ENCODE assay signal across 1 cellular context in genomic region chr6:28218312-28219248, GRCh38.
TF ChIP-seq lines count a peak whose summit lies in the region.

No MANE protein-coding gene starts in this region.

TF ChIP-seq in HepG2, 621 proteins besides CTCF, POLR2A, EP300 and RAD21 (continued from another document and continues in another):
- TF ChIP-seq THRA (CRISPR knock-in tag; IDR thresholded peaks at IDR 0.05; ENCODE audit: borderline replicate concordance): no peak; the same call in 1 of the 2 replicates
- no peak for TF ChIP-seq BHLHE40 (IDR thresholded peaks at IDR 0.05; ENCODE audit: low read length)
- TF ChIP-seq ZBTB4 (CRISPR knock-in tag; IDR thresholded peaks at IDR 0.05; ENCODE audit: borderline replicate concordance): no peak; the same call in 1 of the 2 replicates
- TF ChIP-seq MED8 (CRISPR knock-in tag; IDR thresholded peaks at IDR 0.05; ENCODE audit: insufficient replicate concordance): no peak
- no peak; the same call in 1 of the 2 replicates for TF ChIP-seq TOPORS (CRISPR knock-in tag; IDR thresholded peaks at IDR 0.05)
- no peak for TF ChIP-seq ZNF280D (CRISPR knock-in tag; IDR thresholded peaks at IDR 0.05)
- TF ChIP-seq, protein P1, sequence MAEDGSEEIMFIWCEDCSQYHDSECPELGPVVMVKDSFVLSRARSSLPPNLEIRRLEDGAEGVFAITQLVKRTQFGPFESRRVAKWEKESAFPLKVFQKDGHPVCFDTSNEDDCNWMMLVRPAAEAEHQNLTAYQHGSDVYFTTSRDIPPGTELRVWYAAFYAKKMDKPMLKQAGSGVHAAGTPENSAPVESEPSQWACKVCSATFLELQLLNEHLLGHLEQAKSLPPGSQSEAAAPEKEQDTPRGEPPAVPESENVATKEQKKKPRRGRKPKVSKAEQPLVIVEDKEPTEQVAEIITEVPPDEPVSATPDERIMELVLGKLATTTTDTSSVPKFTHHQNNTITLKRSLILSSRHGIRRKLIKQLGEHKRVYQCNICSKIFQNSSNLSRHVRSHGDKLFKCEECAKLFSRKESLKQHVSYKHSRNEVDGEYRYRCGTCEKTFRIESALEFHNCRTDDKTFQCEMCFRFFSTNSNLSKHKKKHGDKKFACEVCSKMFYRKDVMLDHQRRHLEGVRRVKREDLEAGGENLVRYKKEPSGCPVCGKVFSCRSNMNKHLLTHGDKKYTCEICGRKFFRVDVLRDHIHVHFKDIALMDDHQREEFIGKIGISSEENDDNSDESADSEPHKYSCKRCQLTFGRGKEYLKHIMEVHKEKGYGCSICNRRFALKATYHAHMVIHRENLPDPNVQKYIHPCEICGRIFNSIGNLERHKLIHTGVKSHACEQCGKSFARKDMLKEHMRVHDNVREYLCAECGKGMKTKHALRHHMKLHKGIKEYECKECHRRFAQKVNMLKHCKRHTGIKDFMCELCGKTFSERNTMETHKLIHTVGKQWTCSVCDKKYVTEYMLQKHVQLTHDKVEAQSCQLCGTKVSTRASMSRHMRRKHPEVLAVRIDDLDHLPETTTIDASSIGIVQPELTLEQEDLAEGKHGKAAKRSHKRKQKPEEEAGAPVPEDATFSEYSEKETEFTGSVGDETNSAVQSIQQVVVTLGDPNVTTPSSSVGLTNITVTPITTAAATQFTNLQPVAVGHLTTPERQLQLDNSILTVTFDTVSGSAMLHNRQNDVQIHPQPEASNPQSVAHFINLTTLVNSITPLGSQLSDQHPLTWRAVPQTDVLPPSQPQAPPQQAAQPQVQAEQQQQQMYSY (CRISPR knock-in tag; IDR thresholded peaks at IDR 0.05): peak; percentile 74
- no peak for TF ChIP-seq ZNF883 (CRISPR knock-in tag; IDR thresholded peaks at IDR 0.05; ENCODE audit: not compliant biosample characterization)
- no peak for TF ChIP-seq ZNF572 (CRISPR knock-in tag; IDR thresholded peaks at IDR 0.05)
- TF ChIP-seq, protein P2, sequence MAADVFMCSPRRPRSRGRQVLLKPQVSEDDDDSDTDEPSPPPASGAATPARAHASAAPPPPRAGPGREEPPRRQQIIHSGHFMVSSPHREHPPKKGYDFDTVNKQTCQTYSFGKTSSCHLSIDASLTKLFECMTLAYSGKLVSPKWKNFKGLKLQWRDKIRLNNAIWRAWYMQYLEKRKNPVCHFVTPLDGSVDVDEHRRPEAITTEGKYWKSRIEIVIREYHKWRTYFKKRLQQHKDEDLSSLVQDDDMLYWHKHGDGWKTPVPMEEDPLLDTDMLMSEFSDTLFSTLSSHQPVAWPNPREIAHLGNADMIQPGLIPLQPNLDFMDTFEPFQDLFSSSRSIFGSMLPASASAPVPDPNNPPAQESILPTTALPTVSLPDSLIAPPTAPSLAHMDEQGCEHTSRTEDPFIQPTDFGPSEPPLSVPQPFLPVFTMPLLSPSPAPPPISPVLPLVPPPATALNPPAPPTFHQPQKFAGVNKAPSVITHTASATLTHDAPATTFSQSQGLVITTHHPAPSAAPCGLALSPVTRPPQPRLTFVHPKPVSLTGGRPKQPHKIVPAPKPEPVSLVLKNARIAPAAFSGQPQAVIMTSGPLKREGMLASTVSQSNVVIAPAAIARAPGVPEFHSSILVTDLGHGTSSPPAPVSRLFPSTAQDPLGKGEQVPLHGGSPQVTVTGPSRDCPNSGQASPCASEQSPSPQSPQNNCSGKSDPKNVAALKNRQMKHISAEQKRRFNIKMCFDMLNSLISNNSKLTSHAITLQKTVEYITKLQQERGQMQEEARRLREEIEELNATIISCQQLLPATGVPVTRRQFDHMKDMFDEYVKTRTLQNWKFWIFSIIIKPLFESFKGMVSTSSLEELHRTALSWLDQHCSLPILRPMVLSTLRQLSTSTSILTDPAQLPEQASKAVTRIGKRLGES (CRISPR knock-in tag; IDR thresholded peaks at IDR 0.05; ENCODE audit: borderline replicate concordance): no peak; the same call in 1 of the 2 replicates
- peak; percentile 75 for TF ChIP-seq HOXA3 (CRISPR knock-in tag; IDR thresholded peaks at IDR 0.05)
- 0 out of 2 replicates have a peak, but pooled peaks have one; percentile 34 for TF ChIP-seq SOX13 (IDR thresholded peaks at IDR 0.05)
- peak in 1 of 2 experiments; percentile 6; a peak in 1 of 4 replicates for TF ChIP-seq SOX13 (CRISPR knock-in tag; conservative IDR thresholded peaks at IDR 0.05 in 1 of 2, IDR thresholded peaks at IDR 0.05 in 1 of 2)
- TF ChIP-seq CHD2 (IDR thresholded peaks at IDR 0.05; ENCODE audit: low read depth, low read length): no peak
- peak; percentile 78; the same call in 1 of the 2 replicates for TF ChIP-seq KMT2B (CRISPR knock-in tag; IDR thresholded peaks at IDR 0.05)
- 0 out of 4 replicates have a peak, but pooled peaks of 1 of the 2 experiments have one; percentile 20 for TF ChIP-seq KLF16 (CRISPR knock-in tag; IDR thresholded peaks at IDR 0.05)
- TF ChIP-seq AFF4 (CRISPR knock-in tag; IDR thresholded peaks at IDR 0.05): no peak
- no peak for TF ChIP-seq SIN3B (IDR thresholded peaks at IDR 0.05; ENCODE audit: low read length)
- no peak for TF ChIP-seq CSRNP2 (CRISPR knock-in tag; conservative IDR thresholded peaks at IDR 0.05; ENCODE audit: low read depth)
- no peak for TF ChIP-seq IKZF1 (IDR thresholded peaks at IDR 0.05)
- no peak for TF ChIP-seq ZNF513 (CRISPR knock-in tag; conservative IDR thresholded peaks at IDR 0.05)
- TF ChIP-seq DMAP1 (CRISPR knock-in tag; IDR thresholded peaks at IDR 0.05): peak; percentile 28; the same call in 1 of the 2 replicates
- TF ChIP-seq ZNF556 (CRISPR knock-in tag; IDR thresholded peaks at IDR 0.05; ENCODE audit: borderline replicate concordance): peak; percentile 50; the same call in 1 of the 2 replicates
- TF ChIP-seq, protein P3, sequence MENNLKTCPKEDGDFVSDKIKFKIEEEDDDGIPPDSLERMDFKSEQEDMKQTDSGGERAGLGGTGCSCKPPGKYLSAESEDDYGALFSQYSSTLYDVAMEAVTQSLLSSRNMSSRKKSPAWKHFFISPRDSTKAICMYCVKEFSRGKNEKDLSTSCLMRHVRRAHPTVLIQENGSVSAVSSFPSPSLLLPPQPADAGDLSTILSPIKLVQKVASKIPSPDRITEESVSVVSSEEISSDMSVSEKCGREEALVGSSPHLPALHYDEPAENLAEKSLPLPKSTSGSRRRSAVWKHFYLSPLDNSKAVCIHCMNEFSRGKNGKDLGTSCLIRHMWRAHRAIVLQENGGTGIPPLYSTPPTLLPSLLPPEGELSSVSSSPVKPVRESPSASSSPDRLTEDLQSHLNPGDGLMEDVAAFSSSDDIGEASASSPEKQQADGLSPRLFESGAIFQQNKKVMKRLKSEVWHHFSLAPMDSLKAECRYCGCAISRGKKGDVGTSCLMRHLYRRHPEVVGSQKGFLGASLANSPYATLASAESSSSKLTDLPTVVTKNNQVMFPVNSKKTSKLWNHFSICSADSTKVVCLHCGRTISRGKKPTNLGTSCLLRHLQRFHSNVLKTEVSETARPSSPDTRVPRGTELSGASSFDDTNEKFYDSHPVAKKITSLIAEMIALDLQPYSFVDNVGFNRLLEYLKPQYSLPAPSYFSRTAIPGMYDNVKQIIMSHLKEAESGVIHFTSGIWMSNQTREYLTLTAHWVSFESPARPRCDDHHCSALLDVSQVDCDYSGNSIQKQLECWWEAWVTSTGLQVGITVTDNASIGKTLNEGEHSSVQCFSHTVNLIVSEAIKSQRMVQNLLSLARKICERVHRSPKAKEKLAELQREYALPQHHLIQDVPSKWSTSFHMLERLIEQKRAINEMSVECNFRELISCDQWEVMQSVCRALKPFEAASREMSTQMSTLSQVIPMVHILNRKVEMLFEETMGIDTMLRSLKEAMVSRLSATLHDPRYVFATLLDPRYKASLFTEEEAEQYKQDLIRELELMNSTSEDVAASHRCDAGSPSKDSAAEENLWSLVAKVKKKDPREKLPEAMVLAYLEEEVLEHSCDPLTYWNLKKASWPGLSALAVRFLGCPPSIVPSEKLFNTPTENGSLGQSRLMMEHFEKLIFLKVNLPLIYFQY (CRISPR knock-in tag; IDR thresholded peaks at IDR 0.05; ENCODE audit: borderline replicate concordance): no peak
